29 cellular contexts compared by ENCODE assay signal in genomic region chr4:123501733-123502132, GRCh38.
"Had no signal": no experiment of that assay in that cellular context is flagged by ENCODE, and none has a peak within 500 bp of the region (broad histone marks: within the 10 kb centered on the region; RNA-seq: fewer than 3 reads in every experiment).

No MANE protein-coding gene starts in this region.

- H3K9me3 ChIP-seq: gastrocnemius medialis, heart left ventricle, lower lobe of right lung, mucosa of descending colon, right lobe of liver, stomach, thyroid gland had no signal

- H3K36me3 ChIP-seq: gastrocnemius medialis, heart left ventricle, lower lobe of right lung, neural progenitor cell, right lobe of liver, stomach, thyroid gland had no signal

- DNase-seq: dorsolateral prefrontal cortex; effector CD4-positive, alpha-beta T cell; foreskin fibroblast; gastrocnemius medialis; heart left ventricle; immature natural killer cell; islet precursor cell; kidney glomerular epithelial cell; left ventricle myocardium superior; lower lobe of right lung; mucosa of descending colon; naive B cell; right lobe of liver; small intestine; stimulated activated CD4-positive, alpha-beta T cell treated with anti-CD3 and anti-CD28 coated beads, Interleukin-1b, Interleukin-23, amount 100 ng/mL, for 48 hours; stimulated activated CD4-positive, alpha-beta T cell treated with anti-CD3 and anti-CD28 coated beads, Interleukin-4, amount 100 ng/mL, for 1 hour; stimulated activated CD8-positive, alpha-beta memory T cell treated with anti-CD3 and anti-CD28 coated beads, Interleukin-4, amount 100 ng/mL, for 48 hours; stimulated activated naive CD4-positive, alpha-beta T cell; stomach; thyroid gland; trophoblast cell had no signal

- H3K27ac Mint-ChIP-seq: immature natural killer cell; natural killer cell treated with Interleukin-12 subunit alpha and Interleukin-12 subunit beta and Interleukin-15 and Interleukin-18, amount 100 ng/mL, for 72 hours; neural progenitor cell; progenitor cell of endocrine pancreas had no signal

- H3K36me3 Mint-ChIP-seq: immature natural killer cell; naive B cell; natural killer cell treated with Interleukin-12 subunit alpha and Interleukin-12 subunit beta and Interleukin-15 and Interleukin-18, amount 100 ng/mL, for 72 hours had no signal

- H3K27ac ChIP-seq: dorsolateral prefrontal cortex, epithelial cell of prostate, gastrocnemius medialis, heart left ventricle, hepatocyte, lower lobe of right lung, neural progenitor cell, parathyroid adenoma, right lobe of liver, stomach, thyroid gland had no signal

- H3K4me3 ChIP-seq: dorsolateral prefrontal cortex, gastrocnemius medialis, heart left ventricle, hepatocyte, lower lobe of right lung, mucosa of descending colon, neural progenitor cell, right lobe of liver, stomach, thyroid gland had no signal

- H3K27me3 Mint-ChIP-seq: naive B cell, progenitor cell of endocrine pancreas had no signal

- FAIRE-seq: colon, small intestine had no signal

- H3K4me2 ChIP-seq: hepatocyte, neural progenitor cell had no signal

- H3K4me1 ChIP-seq: parathyroid adenoma had no signal

- H3K9ac ChIP-seq: neural progenitor cell, parathyroid adenoma had no signal

- H2AFZ ChIP-seq: hepatocyte, neural progenitor cell, parathyroid adenoma had no signal

- H3K4me3 Mint-ChIP-seq: immature natural killer cell; natural killer cell treated with Interleukin-12 subunit alpha and Interleukin-12 subunit beta and Interleukin-15 and Interleukin-18, amount 100 ng/mL, for 72 hours; neural progenitor cell had no signal

- H3K27me3 ChIP-seq: gastrocnemius medialis, hepatocyte, right lobe of liver, stomach, thyroid gland had no signal

- H3K79me2 ChIP-seq: hepatocyte, parathyroid adenoma had no signal

- H3K9me3 Mint-ChIP-seq: immature natural killer cell; natural killer cell treated with Interleukin-12 subunit alpha and Interleukin-12 subunit beta and Interleukin-15 and Interleukin-18, amount 100 ng/mL, for 72 hours had no signal

- ATAC-seq: esophagus mucosa; gastrocnemius medialis; heart left ventricle; left ventricle myocardium superior; lower lobe of right lung; mucosa of descending colon; natural killer cell treated with Interleukin-12 subunit alpha and Interleukin-12 subunit beta and Interleukin-15 and Interleukin-18, amount 100 ng/mL, for 72 hours; right lobe of liver had no signal
